Comparison of ENCODE assay signal across 12 cellular contexts in the genomic region with DNA sequence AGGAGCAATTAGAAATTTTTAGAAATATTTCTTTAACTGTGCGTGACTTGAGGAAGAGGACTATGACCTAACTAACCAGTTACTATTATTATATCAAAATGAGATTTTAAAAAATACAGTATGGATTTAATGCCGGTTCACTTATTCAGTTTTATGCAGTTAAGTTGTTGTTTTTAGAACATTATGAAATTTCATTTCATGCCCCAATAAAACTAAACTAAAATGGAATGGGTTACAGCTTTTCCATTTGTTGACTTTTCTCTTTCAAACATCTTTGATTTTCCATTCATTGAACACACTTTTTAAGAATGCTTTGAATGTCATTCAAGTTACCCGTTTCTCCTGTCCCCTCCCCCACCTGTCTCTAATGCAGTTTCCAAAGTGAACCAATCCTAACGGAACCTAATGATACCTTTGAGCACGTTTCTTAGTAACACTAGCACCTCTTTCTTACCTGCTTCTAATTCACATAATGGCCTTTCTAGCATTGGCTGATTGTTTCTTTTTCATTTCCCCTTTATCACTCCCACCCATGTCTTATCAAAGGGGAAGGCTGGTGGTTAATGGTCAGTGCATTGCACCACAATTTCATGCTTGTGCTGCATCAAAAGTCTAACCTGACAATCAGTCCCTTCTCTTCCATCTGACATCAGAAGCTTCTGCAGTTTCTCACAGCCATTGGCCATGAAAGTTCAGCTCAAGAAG.
DNase-seq lines count a peak whose midpoint lies in the region; ATAC-seq, FAIRE-seq and TF ChIP-seq lines count a peak whose summit lies in the region.
"Had no signal": no experiment of that assay in that cellular context is flagged by ENCODE, and none has a peak within 500 bp of the region (broad histone marks: within the 10 kb centered on the region; RNA-seq: fewer than 3 reads in every experiment).

No MANE protein-coding gene starts in this region.

- ATAC-seq in GM21390 (IDR thresholded peaks at IDR 0.05; ENCODE audit: unreplicated experiment) (peak; percentile 24), GM12878 (peak; percentile 60), left ventricle myocardium superior (no peak)
- ATAC-seq: naive thymus-derived CD4-positive, alpha-beta T cell had no signal

- WGBS in GM12878 (ENCODE audit: insufficient coverage, insufficient replicate concordance, low lambda C conversion rate, missing lambda C conversion rate) = under 1% methylated on average over 5 of the region's 5 CpGs

- RAD21 ChIA-PET in GM12878 (lab: Charles Lee; ENCODE audit: unreplicated experiment) = interaction anchor here (0.7 to 16.8 kb wide), 15 partner anchors 7 to 462 kb away, joined by 3 to 521 read pairs (median 4); no protein-coding TSS in a partner anchor

- no peaks in the 10 kb centered on the region for H3F3A ChIP-seq in Loucy (ENCODE audit: low read depth)

- H3K27me3 ChIP-seq in Loucy (ENCODE audit: insufficient read depth, low read length, poor library complexity, severe bottlenecking) (no peaks in the 10 kb centered on the region), GM12878 (replicated peaks in 1 of 2; ENCODE audit: control insufficient read depth in 2 of 2, insufficient read depth in 2 of 2, low read length in 1 of 2) (no peaks in the 10 kb centered on the region)

- TF ChIP-seq CTCF in Loucy (conservative IDR thresholded peaks at IDR 0.05; ENCODE audit: low read length) = no peak
- TF ChIP-seq CTCF in GM12878 (IDR thresholded peaks at IDR 0.05 in 2 of 3, conservative IDR thresholded peaks at IDR 0.05 in 1 of 3; ENCODE audit: control insufficient read depth in 2 of 3, extremely low read depth in 1 of 3, insufficient read depth in 1 of 3, low read depth in 3 of 3, low read length in 3 of 3) = no peak
- TF ChIP-seq CTCF in OCI-LY7 (conservative IDR thresholded peaks at IDR 0.05; ENCODE audit: low read length) = no peak

- H2AFZ ChIP-seq in Loucy (ENCODE audit: low read length) (no peak overlapping the region), GM12878 (ENCODE audit: control insufficient read depth, low read depth, low read length) (peak overlapping the region; percentile 39; the same call in 1 of the 2 replicates), OCI-LY7 (ENCODE audit: low read length) (no peak overlapping the region)

- peak overlapping the region; percentile 12 for H3K4me2 ChIP-seq in Loucy (ENCODE audit: low read depth, low read length, poor library complexity, severe bottlenecking)
- peak overlapping the region; percentile 96 for H3K4me2 ChIP-seq in GM12878 (ENCODE audit: control insufficient read depth, insufficient read depth)
- H3K4me2 ChIP-seq in OCI-LY7 (ENCODE audit: low read length) = no peak overlapping the region

- POLR2A ChIA-PET in GM12878 (lab: Charles Lee) (interaction anchor here (1.5 to 14.3 kb wide), 5 partner anchors 9 to 417 kb away, joined by 3 to 298 read pairs (median 92); no protein-coding TSS in a partner anchor), OCI-LY7 (lab: Charles Lee) (interaction anchor here (0.7 to 1.3 kb wide), 7 partner anchors 8 to 418 kb away, joined by 3 to 7 read pairs (median 4); no protein-coding TSS in a partner anchor)

- H3K9me2 ChIP-seq in Loucy (replicated peaks; ENCODE audit: low read depth, low read length) (no peaks in the 10 kb centered on the region), OCI-LY7 (ENCODE audit: insufficient read depth, low read length) (no peaks in the 10 kb centered on the region)

- TF ChIP-seq RAD21 in GM12878 (IDR thresholded peaks at IDR 0.05; ENCODE audit: insufficient read depth, low read depth, low read length) = no peak

- peaks cover 66% of the 10 kb centered on the region for H3K4me1 ChIP-seq in Loucy (ENCODE audit: insufficient read depth, low read length, poor library complexity, severe bottlenecking)
- peaks cover 37% of the 10 kb centered on the region for H3K4me1 ChIP-seq in GM12878 (ENCODE audit: control insufficient read depth, insufficient read depth, low read length)
- peaks cover 3% of the 10 kb centered on the region for H3K4me1 ChIP-seq in OCI-LY7 (ENCODE audit: insufficient read depth, low read length, poor library complexity, severe bottlenecking)

- H3K9ac ChIP-seq in Loucy (ENCODE audit: low read depth, low read length, poor library complexity, severe bottlenecking) = no peak overlapping the region
- peak overlapping the region; percentile 63; the same call in 1 of the 2 replicates for H3K9ac ChIP-seq in GM12878 (ENCODE audit: control insufficient read depth, insufficient read depth, low read length)

- peak overlapping the region; percentile 90 for H3K27ac ChIP-seq in GM12878 (ENCODE audit: control insufficient read depth, insufficient read depth)
- no peak overlapping the region for H3K27ac ChIP-seq in OCI-LY7 (ENCODE audit: low read depth, low read length, poor library complexity, severe bottlenecking)

- H4K20me1 ChIP-seq in Loucy (ENCODE audit: insufficient read depth, low read length, poor library complexity, severe bottlenecking) = no peaks in the 10 kb centered on the region
- H4K20me1 ChIP-seq in GM12878 (ENCODE audit: control insufficient read depth, insufficient read depth) = no peaks in the 10 kb centered on the region
- H4K20me1 ChIP-seq in OCI-LY7 (ENCODE audit: insufficient read depth, low read length) = no peaks in the 10 kb centered on the region

- H3K36me3 ChIP-seq in Loucy (ENCODE audit: insufficient read depth, low read length) (no peaks in the 10 kb centered on the region), GM12878 (ENCODE audit: control insufficient read depth in 2 of 2, insufficient read depth in 2 of 2, low read length in 1 of 2) (no peaks in the 10 kb centered on the region), OCI-LY7 (ENCODE audit: insufficient read depth, low read length) (no peaks in the 10 kb centered on the region)

- SMC1A ChIA-PET in GM12878 (lab: Charles Lee; ENCODE audit: uncharacterized antibody, unreplicated experiment) = interaction anchor here (0.9 to 17.7 kb wide), 12 partner anchors 9 to 377 kb away, joined by 3 to 1060 read pairs (median 8); no protein-coding TSS in a partner anchor

- in situ Hi-C loops in GM12878 (cut with MboI) = no loop called here

- H3K79me2 ChIP-seq in Loucy (ENCODE audit: insufficient read depth, low read length) (no peaks in the 10 kb centered on the region), GM12878 (ENCODE audit: control insufficient read depth, insufficient read depth, low read length) (no peaks in the 10 kb centered on the region), OCI-LY7 (ENCODE audit: insufficient read depth, low read depth, low read length) (no peaks in the 10 kb centered on the region)

- BruUV-seq in GM12878 (replicated peaks; lab: Mats Ljungman, UMichigan) = TSS peak; percentile 87
- BruUV-seq in OCI-LY7 (replicated peaks; lab: Mats Ljungman, UMichigan) = no TSS peak

- CTCF ChIA-PET in GM12878 (lab: Yijun Ruan, JAX) (interaction anchor here (1.0 to 5.0 kb wide), 5 partner anchors 10 to 28 kb away, joined by 3 to 89 read pairs (median 63); no protein-coding TSS in a partner anchor), OCI-LY7 (lab: Charles Lee; ENCODE audit: unreplicated experiment) (no interaction called here)

- DNase-seq in CMK (ENCODE audit: low read depth) (peak; percentile 22), GM12878 (ENCODE audit: low read depth, low spot score) (peak; percentile 91), kidney glomerular epithelial cell (lab: John Stamatoyannopoulos, UW) (no peak), left ventricle myocardium superior (no peak), OCI-LY7 (ENCODE audit: low spot score) (no peak), iPS-NIHi7 (ENCODE audit: extremely low spot score) (no peak)
- DNase-seq: activated CD4-positive, CD25-positive, alpha-beta regulatory T cell; cerebellar nuclear complex; naive thymus-derived CD4-positive, alpha-beta T cell had no signal

- H3K9me3 ChIP-seq in Loucy (ENCODE audit: insufficient read depth, low read depth, low read length) (no peaks in the 10 kb centered on the region), GM12878 (replicated peaks; ENCODE audit: control insufficient read depth, insufficient read depth, low read length) (no peaks in the 10 kb centered on the region; the same call in 1 of the 3 replicates), OCI-LY7 (ENCODE audit: low read length) (no peaks in the 10 kb centered on the region)

- H3K4me3 ChIP-seq in Loucy (ENCODE audit: low read length, poor library complexity, severe bottlenecking) = no peak overlapping the region
- H3K4me3 ChIP-seq in GM12878 = peak overlapping the region; percentile 53; the same call in 1 of the 2 replicates
- no peak overlapping the region for H3K4me3 ChIP-seq in OCI-LY7 (ENCODE audit: low read depth, low read length, poor library complexity, severe bottlenecking)

- FAIRE-seq in GM12878 (lab: Jason Lieb, UNC) = peak; percentile 54
- FAIRE-seq: endothelial cell of umbilical vein had no signal

- TF ChIP-seq POLR2A in GM12878 (IDR thresholded peaks at IDR 0.05; ENCODE audit: low read depth, low read length) = no peak

- TF ChIP-seq EP300 in GM12878 (IDR thresholded peaks at IDR 0.05; ENCODE audit: borderline replicate concordance in 1 of 2, control insufficient read depth in 1 of 2, low read depth in 2 of 2, low read length in 2 of 2) = peak in 1 of 2 experiments; percentile 96; a peak in 2 of 4 replicates

- intact Hi-C loops in GM12878 (cut with micrococcal nuclease; ENCODE audit: unreplicated experiment) = loop anchor here (1.0 kb wide), 3 partner anchors 10 to 24 kb away; no protein-coding TSS in a partner anchor
- intact Hi-C loops in left ventricle myocardium superior (cut with micrococcal nuclease) = no loop called here
- intact Hi-C loops in OCI-LY7 (cut with micrococcal nuclease; ENCODE audit: unreplicated experiment) = no loop called here

Comparison
In these comparisons a context has a peak if more than half of its experiments do, and no peak if none do; other contexts are left out.
1. DNase-seq: peak in CMK (single experiment) and GM12878 (single experiment); none in kidney glomerular epithelial cell (single experiment), left ventricle myocardium superior (single experiment), OCI-LY7 (single experiment) and iPS-NIHi7 (single experiment).